12 cellular contexts compared by ENCODE assay signal in genomic region chr6:143855057-143855456, GRCh38. TPM values are rescaled to one million over a fixed set of nuclear protein-coding genes. Genes with fewer than 3 reads are reported as not detected.
"Had no signal": no experiment of that assay in that cellular context is flagged by ENCODE, and none has a peak within 500 bp of the region (broad histone marks: within the 10 kb centered on the region; RNA-seq: fewer than 3 reads in every experiment).

No MANE protein-coding gene starts in this region.

RNA-seq across cellular contexts. Expression of gene ZC2HC1B, which starts 9.2 kb away (rescaled TPM):
- total RNA-seq: subcutaneous adipose tissue, suprapubic skin, temporal lobe, thoracic aorta, thyroid gland, transverse colon, upper lobe of left lung, upper lobe of right lung, ureter, urinary bladder, vagina had no signal
- polyA plus RNA-seq: stomach, urinary bladder had no signal
